ENCODE assay signal across 27 cellular contexts in genomic region chr9:14445946-14446345, GRCh38.
"Had no signal": no experiment of that assay in that cellular context is flagged by ENCODE, and none has a peak within 500 bp of the region (broad histone marks: within the 10 kb centered on the region; RNA-seq: fewer than 3 reads in every experiment).

No MANE protein-coding gene starts in this region.

- H3K4me2 ChIP-seq: smooth muscle cell had no signal

- H3K27me3 ChIP-seq: esophagus squamous epithelium, heart right ventricle, left lung, right atrium auricular region, stomach, thyroid gland, vagina had no signal

- H3K4me1 ChIP-seq: esophagus squamous epithelium, heart right ventricle, left lung, prostate gland, right atrium auricular region, stomach, thyroid gland, vagina had no signal

- FAIRE-seq: endometrium, islet of Langerhans had no signal

- H3K4me3 ChIP-seq: esophagus squamous epithelium, heart right ventricle, left lung, prostate gland, right atrium auricular region, smooth muscle cell, stomach, thyroid gland, vagina had no signal

- H3K9me3 ChIP-seq: esophagus squamous epithelium, prostate gland, thyroid gland, vagina had no signal

- ATAC-seq: effector memory CD8-positive, alpha-beta T cell; heart right ventricle; left cardiac atrium; left lung; naive thymus-derived CD8-positive, alpha-beta T cell; sciatic nerve had no signal

- H3K36me3 ChIP-seq: esophagus squamous epithelium, heart right ventricle, left lung, prostate gland, right atrium auricular region, stomach, thyroid gland, vagina had no signal

- H3K27ac ChIP-seq: esophagus squamous epithelium, heart right ventricle, left lung, prostate gland, right atrium auricular region, stomach, thyroid gland, vagina had no signal

- DNase-seq: effector memory CD8-positive, alpha-beta T cell; erythroblast; esophagus squamous epithelium; foreskin melanocyte; glutamatergic neuron; heart right ventricle; hippocampal formation; left cardiac atrium; left lung; naive thymus-derived CD8-positive, alpha-beta T cell; nephron progenitor cell; nucleus accumbens; stimulated activated CD4-positive, alpha-beta T cell treated with anti-CD3 and anti-CD28 coated beads, Interleukin-12 subunit alpha, Interleukin-12 subunit beta, amount 100 ng/mL, for 4 hours; stimulated activated CD4-positive, alpha-beta T cell treated with anti-CD3 and anti-CD28 coated beads, Interleukin-1b, Interleukin-23, amount 100 ng/mL, for 48 hours; stimulated activated CD4-positive, alpha-beta T cell treated with anti-CD3 and anti-CD28 coated beads, Interleukin-4, amount 100 ng/mL, for 1 hour; stimulated activated CD8-positive, alpha-beta memory T cell treated with anti-CD3 and anti-CD28 coated beads, Interleukin-4, amount 100 ng/mL, for 48 hours; stimulated activated naive CD4-positive, alpha-beta T cell treated with Interleukin-2 at 50 U/mL for 16 hours; stomach; thyroid gland; trophoblast cell had no signal
